ENCODE assay signal across 8 cellular contexts in the genomic region with DNA sequence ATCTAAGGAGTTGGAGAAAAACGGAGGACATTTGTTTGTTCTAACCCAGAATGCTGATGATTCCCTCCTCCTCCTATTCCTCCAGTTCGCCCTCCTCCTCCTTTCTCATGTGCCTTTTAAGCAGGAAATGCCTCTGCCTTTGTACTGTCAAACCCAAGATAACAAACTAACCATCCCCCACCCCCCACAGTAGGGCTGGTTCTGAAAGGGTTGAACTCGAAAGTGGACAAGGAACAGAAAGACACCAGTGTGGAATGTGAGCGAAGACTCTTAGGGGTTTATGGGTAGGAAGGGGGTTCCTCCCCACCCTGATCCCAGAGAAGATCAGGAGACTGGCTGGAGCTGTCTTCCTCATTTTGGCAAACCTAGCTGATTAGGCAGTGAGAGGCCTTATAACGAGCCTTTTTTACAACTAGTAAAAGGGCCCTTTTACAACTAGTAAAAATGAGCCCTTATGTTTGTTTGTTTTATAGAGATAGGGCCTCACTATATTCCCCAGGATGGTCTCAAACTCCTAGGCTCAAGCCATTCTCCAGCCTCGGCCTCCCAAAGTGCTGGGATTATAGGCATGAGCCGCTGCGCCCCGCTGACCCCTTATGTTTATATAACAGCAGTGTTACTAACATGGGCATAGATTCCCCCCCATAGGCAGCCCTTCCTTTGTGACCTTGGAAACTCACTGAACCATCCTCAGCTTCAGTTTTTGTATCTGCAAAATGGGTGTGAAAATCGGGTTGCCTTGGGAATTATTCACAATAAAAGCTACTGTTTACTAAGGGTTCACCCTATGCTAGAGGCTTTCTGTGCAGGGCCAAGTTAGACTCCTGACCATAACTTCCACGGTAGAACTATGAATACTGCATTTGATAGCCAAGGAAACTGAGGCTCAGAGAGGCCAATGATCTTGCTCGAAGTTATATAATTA. TPM values are rescaled to one million over a fixed set of nuclear protein-coding genes. Genes with fewer than 3 reads are reported as not detected.
DNase-seq lines count a peak whose midpoint lies in the region; ATAC-seq and TF ChIP-seq lines count a peak whose summit lies in the region.

No MANE protein-coding gene starts in this region.

- H3K9me3 Mint-ChIP-seq in activated CD4-positive, alpha-beta T cell treated with anti-CD3 and anti-CD28 coated beads, Interleukin-2, amount 10 ng/mL, durations not matched to agents 7 days and 5 days: no peaks in the 10 kb centered on the region
- H3K9me3 Mint-ChIP-seq in natural killer cell treated with Interleukin-12 subunit alpha and Interleukin-12 subunit beta and Interleukin-15 and Interleukin-18, amount 100 ng/mL, for 72 hours: no peaks in the 10 kb centered on the region

- POLR2A ChIA-PET in activated CD4-positive, alpha-beta T cell treated with anti-CD3 and anti-CD28 coated beads, Interleukin-2, amount 10 ng/mL, durations not matched to agents 7 days and 5 days (lab: Charles Lee): no interaction called here

- no peak for TF ChIP-seq CTCF in fibroblast of the aortic adventitia (IDR thresholded peaks at IDR 0.05; ENCODE audit: insufficient read depth, low read length)

- no peak for ATAC-seq in natural killer cell treated with Interleukin-12 subunit alpha and Interleukin-12 subunit beta and Interleukin-15 and Interleukin-18, amount 100 ng/mL, for 72 hours
- ATAC-seq in GM19023 (IDR thresholded peaks at IDR 0.05; ENCODE audit: unreplicated experiment) (no peak), HG02798 (IDR thresholded peaks at IDR 0.05; ENCODE audit: poor library complexity, unreplicated experiment) (no peak)

- in situ Hi-C loops in Caki2 (cut with HindIII; ENCODE audit: low pct_unique_long_range_greater_than_20kb, low sequenced_read_pairs): no loop called here

- H3K4me3 ChIP-seq in fibroblast of the aortic adventitia (ENCODE audit: low read depth, low read length): peak overlapping the region; percentile 86

- H3K4me3 Mint-ChIP-seq in activated CD4-positive, alpha-beta T cell treated with anti-CD3 and anti-CD28 coated beads, Interleukin-2, amount 10 ng/mL, durations not matched to agents 7 days and 5 days: peak overlapping the region; percentile 77
- peak overlapping the region; percentile 99 for H3K4me3 Mint-ChIP-seq in natural killer cell treated with Interleukin-12 subunit alpha and Interleukin-12 subunit beta and Interleukin-15 and Interleukin-18, amount 100 ng/mL, for 72 hours

- H3K27me3 Mint-ChIP-seq in activated CD4-positive, alpha-beta T cell treated with anti-CD3 and anti-CD28 coated beads, Interleukin-2, amount 10 ng/mL, durations not matched to agents 7 days and 5 days: no peaks in the 10 kb centered on the region
- peaks cover 0 to 3% of the 10 kb centered on the region in 2 donors for H3K27me3 Mint-ChIP-seq in natural killer cell treated with Interleukin-12 subunit alpha and Interleukin-12 subunit beta and Interleukin-15 and Interleukin-18, amount 100 ng/mL, for 72 hours

- peak overlapping the region; percentile 89 for H3K27ac Mint-ChIP-seq in activated CD4-positive, alpha-beta T cell treated with anti-CD3 and anti-CD28 coated beads, Interleukin-2, amount 10 ng/mL, durations not matched to agents 7 days and 5 days
- peak overlapping the region; percentile 83 to 86 for H3K27ac Mint-ChIP-seq in natural killer cell treated with Interleukin-12 subunit alpha and Interleukin-12 subunit beta and Interleukin-15 and Interleukin-18, amount 100 ng/mL, for 72 hours

- peaks cover 48% of the 10 kb centered on the region for H3K4me1 Mint-ChIP-seq in activated CD4-positive, alpha-beta T cell treated with anti-CD3 and anti-CD28 coated beads, Interleukin-2, amount 10 ng/mL, durations not matched to agents 7 days and 5 days
- H3K4me1 Mint-ChIP-seq in natural killer cell treated with Interleukin-12 subunit alpha and Interleukin-12 subunit beta and Interleukin-15 and Interleukin-18, amount 100 ng/mL, for 72 hours (ENCODE audit: low read depth in 2 of 2): peaks cover 28 to 40% of the 10 kb centered on the region in 2 donors

- DNase-seq in Caki2 (ENCODE audit: low read depth): peak; percentile 45
- DNase-seq in HuH-7 (ENCODE audit: low spot score): peak; percentile 22
- peak; percentile 13 for DNase-seq in activated CD4-positive, alpha-beta T cell treated with anti-CD3 and anti-CD28 coated beads, Interleukin-2, amount 10 ng/mL, durations not matched to agents 7 days and 5 days
- peak; percentile 84 for DNase-seq in fibroblast of the aortic adventitia (ENCODE audit: low read depth)
- DNase-seq in natural killer cell treated with Interleukin-12 subunit alpha and Interleukin-12 subunit beta and Interleukin-15 and Interleukin-18, amount 100 ng/mL, for 72 hours (ENCODE audit: low spot score): no peak
- DNase-seq in 8988T: no peak

- CTCF ChIA-PET in activated CD4-positive, alpha-beta T cell treated with anti-CD3 and anti-CD28 coated beads, Interleukin-2, amount 10 ng/mL, durations not matched to agents 7 days and 5 days (lab: Charles Lee): interaction anchor here (0.8 to 2.8 kb wide), 12 partner anchors 10 to 493 kb away, joined by 3 to 22 read pairs (median 4); no protein-coding TSS in a partner anchor

- no peaks in the 10 kb centered on the region for H3K36me3 Mint-ChIP-seq in activated CD4-positive, alpha-beta T cell treated with anti-CD3 and anti-CD28 coated beads, Interleukin-2, amount 10 ng/mL, durations not matched to agents 7 days and 5 days (ENCODE audit: low read depth)
- H3K36me3 Mint-ChIP-seq in natural killer cell treated with Interleukin-12 subunit alpha and Interleukin-12 subunit beta and Interleukin-15 and Interleukin-18, amount 100 ng/mL, for 72 hours: no peaks in the 10 kb centered on the region

RNA-seq across cellular contexts. Expression of gene CHD9, which starts 1.1 kb away (rescaled TPM):
- total RNA-seq in Caki2 (2014; rRNA removed; shearing (Covaris generic); ENCODE audit: low replicate concordance): 8.8 and 13.2 TPM in 2 replicates
- 10 to 100 TPM; 20.5 to 23.9 TPM for total RNA-seq in activated CD4-positive, alpha-beta T cell treated with anti-CD3 and anti-CD28 coated beads, Interleukin-2, amount 10 ng/mL, durations not matched to agents 7 days and 5 days
- 70.8 and 90.6 TPM in 2 replicates for total RNA-seq in fibroblast of the aortic adventitia (ENCODE audit: low replicate concordance)
- 10 to 100 TPM; 29.2 to 38.1 TPM for total RNA-seq in natural killer cell treated with Interleukin-12 subunit alpha and Interleukin-12 subunit beta and Interleukin-15 and Interleukin-18, amount 100 ng/mL, for 72 hours

RNA-seq across cellular contexts. Expression of gene CHD9NB, which starts 3.2 kb away (rescaled TPM):
- total RNA-seq in Caki2 (2014; rRNA removed; shearing (Covaris generic); ENCODE audit: low replicate concordance): 3.8 TPM in 1 of 2 replicates, not detected in the other
- under 1 TPM; 0.15 to 0.27 TPM for total RNA-seq in activated CD4-positive, alpha-beta T cell treated with anti-CD3 and anti-CD28 coated beads, Interleukin-2, amount 10 ng/mL, durations not matched to agents 7 days and 5 days
- 1.6 and 2.3 TPM in 2 replicates for total RNA-seq in fibroblast of the aortic adventitia (ENCODE audit: low replicate concordance)
- total RNA-seq in natural killer cell treated with Interleukin-12 subunit alpha and Interleukin-12 subunit beta and Interleukin-15 and Interleukin-18, amount 100 ng/mL, for 72 hours: under 1 TPM in 1 of 2 donors, not detected in 1; 0.17 TPM

Comparison
In these comparisons a context has a peak if more than half of its experiments do, and no peak if none do; other contexts are left out.
1. DNase-seq: peak in Caki2 (single experiment), HuH-7 (single experiment), activated CD4-positive, alpha-beta T cell treated with anti-CD3 and anti-CD28 coated beads, Interleukin-2, amount 10 ng/mL, durations not matched to agents 7 days and 5 days (single experiment) and fibroblast of the aortic adventitia (single experiment); none in natural killer cell treated with Interleukin-12 subunit alpha and Interleukin-12 subunit beta and Interleukin-15 and Interleukin-18, amount 100 ng/mL, for 72 hours (single experiment) and 8988T (single experiment).